9 cellular contexts compared by ENCODE assay signal in genomic region chr7:4726051-4726450, GRCh38. TPM values are rescaled to one million over a fixed set of nuclear protein-coding genes. Genes with fewer than 3 reads are reported as not detected.
A peak's percentile ranks its signal among the peaks of the same experiment; 100 is the strongest.
DNase-seq lines count a peak whose midpoint lies in the region; ATAC-seq and TF ChIP-seq lines count a peak whose summit lies in the region.
"Had no signal": no experiment of that assay in that cellular context is flagged by ENCODE, and none has a peak within 500 bp of the region (broad histone marks: within the 10 kb centered on the region; RNA-seq: fewer than 3 reads in every experiment).

No MANE protein-coding gene starts in this region.

- no peaks in the 10 kb centered on the region for H3K27me3 ChIP-seq in thyroid gland
- H3K27me3 ChIP-seq: BE2C had no signal

- H3K4me1 Mint-ChIP-seq in activated CD8-positive, alpha-beta memory T cell treated with anti-CD3 and anti-CD28 coated beads, Interleukin-2, amount 10 ng/mL, durations not matched to agents 7 days and 5 days, result peaks cover 27% of the 10 kb centered on the region
- H3K4me1 Mint-ChIP-seq in central memory CD8-positive, alpha-beta T cell, result peaks cover 30% of the 10 kb centered on the region
- peaks cover 41% of the 10 kb centered on the region for H3K4me1 Mint-ChIP-seq in mesothelial cell of epicardium

- no peaks in the 10 kb centered on the region for H3K9me3 ChIP-seq in thyroid gland
- H3K9me3 ChIP-seq: BE2C had no signal

- H3K27me3 Mint-ChIP-seq in activated CD8-positive, alpha-beta memory T cell treated with anti-CD3 and anti-CD28 coated beads, Interleukin-2, amount 10 ng/mL, durations not matched to agents 7 days and 5 days, result no peaks in the 10 kb centered on the region
- no peaks in the 10 kb centered on the region for H3K27me3 Mint-ChIP-seq in central memory CD8-positive, alpha-beta T cell
- H3K27me3 Mint-ChIP-seq in mesothelial cell of epicardium (ENCODE audit: low read depth), result no peaks in the 10 kb centered on the region

- no peaks in the 10 kb centered on the region for H3K36me3 Mint-ChIP-seq in activated CD8-positive, alpha-beta memory T cell treated with anti-CD3 and anti-CD28 coated beads, Interleukin-2, amount 10 ng/mL, durations not matched to agents 7 days and 5 days
- peaks cover 13% of the 10 kb centered on the region for H3K36me3 Mint-ChIP-seq in central memory CD8-positive, alpha-beta T cell (ENCODE audit: insufficient read depth)
- H3K36me3 Mint-ChIP-seq in mesothelial cell of epicardium, result peaks cover 8% of the 10 kb centered on the region

- CTCF ChIA-PET in activated CD8-positive, alpha-beta memory T cell treated with anti-CD3 and anti-CD28 coated beads, Interleukin-2, amount 10 ng/mL, durations not matched to agents 7 days and 5 days (lab: Charles Lee), result interaction anchor here (1.1 kb wide), 1 partner anchor 28 kb away, joined by 3 read pairs; no protein-coding TSS in a partner anchor

- no peaks in the 10 kb centered on the region for H3K36me3 ChIP-seq in thyroid gland

- no peak overlapping the region for H3K4me3 ChIP-seq in thyroid gland (replicated peaks in 1 of 3)

- WGBS in thyroid gland, 2 donors, result 73 to 81% methylated on average over 12 of the region's 12 CpGs

- H3K27ac Mint-ChIP-seq in activated CD8-positive, alpha-beta memory T cell treated with anti-CD3 and anti-CD28 coated beads, Interleukin-2, amount 10 ng/mL, durations not matched to agents 7 days and 5 days, result peak overlapping the region; percentile 88
- H3K27ac Mint-ChIP-seq in central memory CD8-positive, alpha-beta T cell (ENCODE audit: low read depth), result peak overlapping the region; percentile 72
- peak overlapping the region; percentile 93 for H3K27ac Mint-ChIP-seq in mesothelial cell of epicardium

- H3K4me1 ChIP-seq in thyroid gland, result peaks cover 8 to 33% of the 10 kb centered on the region in 2 donors
- H3K4me1 ChIP-seq: BE2C had no signal

- DNase-seq in activated CD8-positive, alpha-beta memory T cell treated with anti-CD3 and anti-CD28 coated beads, Interleukin-2, amount 10 ng/mL, durations not matched to agents 7 days and 5 days, result no peak
- no peak for DNase-seq in activated CD8-positive, alpha-beta memory T cell treated with anti-CD3 and anti-CD28 coated beads, Interleukin-2, amount 50 U/mL, for 4 hours
- no peak for DNase-seq in central memory CD8-positive, alpha-beta T cell (ENCODE audit: low spot score in 2 of 2)
- DNase-seq in mesothelial cell of epicardium (ENCODE audit: low spot score in 2 of 2, unreplicated experiment in 2 of 2) (no peak), thyroid gland (no peak), head of caudate nucleus (no peak), MV-4-11 (lab: John Stamatoyannopoulos, UW) (no peak), SHP77 treated with DMSO at 0.1 percent for 48 hours (lab: John Stamatoyannopoulos, UW) (no peak)
- DNase-seq: BE2C had no signal

- TF ChIP-seq CTCF in mesothelial cell of epicardium (IDR thresholded peaks at IDR 0.05; ENCODE audit: unreplicated experiment), result no peak
- TF ChIP-seq CTCF in thyroid gland (IDR thresholded peaks at IDR 0.05), result no peak

- H3K9me3 Mint-ChIP-seq in activated CD8-positive, alpha-beta memory T cell treated with anti-CD3 and anti-CD28 coated beads, Interleukin-2, amount 10 ng/mL, durations not matched to agents 7 days and 5 days (ENCODE audit: low read depth), result no peaks in the 10 kb centered on the region
- no peaks in the 10 kb centered on the region for H3K9me3 Mint-ChIP-seq in central memory CD8-positive, alpha-beta T cell
- H3K9me3 Mint-ChIP-seq in mesothelial cell of epicardium, result no peaks in the 10 kb centered on the region

- peak overlapping the region; percentile 59 to 92 (median 73) for H3K27ac ChIP-seq in thyroid gland

- ATAC-seq in activated CD8-positive, alpha-beta memory T cell treated with anti-CD3 and anti-CD28 coated beads, Interleukin-2, amount 10 ng/mL, durations not matched to agents 7 days and 5 days, result no peak
- ATAC-seq in central memory CD8-positive, alpha-beta T cell (replicated peaks; ENCODE audit: extremely low read depth, poor library complexity, severe bottlenecking), result no peak

- no peak for TF ChIP-seq POLR2A in thyroid gland (IDR thresholded peaks at IDR 0.05)

- H3K4me3 Mint-ChIP-seq in activated CD8-positive, alpha-beta memory T cell treated with anti-CD3 and anti-CD28 coated beads, Interleukin-2, amount 10 ng/mL, durations not matched to agents 7 days and 5 days, result peak overlapping the region; percentile 90
- H3K4me3 Mint-ChIP-seq in central memory CD8-positive, alpha-beta T cell, result peak overlapping the region; percentile 76
- H3K4me3 Mint-ChIP-seq in mesothelial cell of epicardium, result peak overlapping the region; percentile 45

- intact Hi-C loops in thyroid gland (cut with DNase I) (no loop called here), head of caudate nucleus (cut with DNase I) (no loop called here)

RNA-seq across cellular contexts. Expression of gene FOXK1, which starts 44.0 kb away (rescaled TPM):
- 10 to 100 TPM; 27.1 to 31.2 TPM for total RNA-seq in activated CD8-positive, alpha-beta memory T cell treated with anti-CD3 and anti-CD28 coated beads, Interleukin-2, amount 10 ng/mL, durations not matched to agents 7 days and 5 days
- total RNA-seq in mesothelial cell of epicardium (54.6 to 57.3 TPM (median 56.7 TPM) in 3 replicates), thyroid gland (10 to 100 TPM; 15.0 to 33.0 (median 20.7) TPM)

RNA-seq across cellular contexts. Expression of gene AP5Z1, which starts 49.4 kb away (rescaled TPM):
- total RNA-seq in activated CD8-positive, alpha-beta memory T cell treated with anti-CD3 and anti-CD28 coated beads, Interleukin-2, amount 10 ng/mL, durations not matched to agents 7 days and 5 days, result 10 to 100 TPM; 51.2 to 57.5 TPM
- total RNA-seq in mesothelial cell of epicardium (35.6 to 40.9 TPM (median 36.2 TPM) in 3 replicates), thyroid gland (10 to 100 TPM; 19.7 to 35.4 (median 25.4) TPM)
